Comparison of ENCODE assay signal across 2 cellular contexts in genomic region chr6:3179945-3180344, GRCh38.
TF ChIP-seq lines count a peak whose summit lies in the region.

No MANE protein-coding gene starts in this region.

TF ChIP-seq in Ishikawa, 13 proteins besides CTCF, POLR2A, EP300 and RAD21:
- 0 out of 2 replicates have a peak, but pooled peaks have one; percentile 37 for TF ChIP-seq REST (IDR thresholded peaks at IDR 0.05; ENCODE audit: low read depth)

TF ChIP-seq in HepG2, 621 proteins besides CTCF, POLR2A, EP300 and RAD21:
- peak; percentile 59; the same call in 1 of the 2 replicates for TF ChIP-seq MIER2 (CRISPR knock-in tag; IDR thresholded peaks at IDR 0.05)
- peak in 1 of 2 experiments; percentile 24; a peak in 2 of 4 replicates for TF ChIP-seq REST (IDR thresholded peaks at IDR 0.05; ENCODE audit: borderline replicate concordance in 1 of 2, low read depth in 1 of 2, low read length in 2 of 2)
